Comparison of ENCODE assay signal across 13 cellular contexts in genomic region chr3:71398157-71398836, GRCh38.
DNase-seq lines count a peak whose midpoint lies in the region; ATAC-seq and TF ChIP-seq lines count a peak whose summit lies in the region.
"Had no signal": no experiment of that assay in that cellular context is flagged by ENCODE, and none has a peak within 500 bp of the region (broad histone marks: within the 10 kb centered on the region; RNA-seq: fewer than 3 reads in every experiment).

No MANE protein-coding gene starts in this region.

- TF ChIP-seq POLR2A in uterus (IDR thresholded peaks at IDR 0.05): no peak

- H3K4me1 ChIP-seq in OCI-LY3 (ENCODE audit: low read length) (peaks cover 60% of the 10 kb centered on the region), uterus (no peaks in the 10 kb centered on the region)

- intact Hi-C loops in uterus (cut with DNase I; ENCODE audit: low total_unique reads): loop anchor here (10.0 kb wide), 1 partner anchor 443 kb away; no protein-coding TSS in a partner anchor

- H3K79me2 ChIP-seq in OCI-LY3 (ENCODE audit: low read length): no peaks in the 10 kb centered on the region

- no peaks in the 10 kb centered on the region for H3K36me3 Mint-ChIP-seq in effector memory CD8-positive, alpha-beta T cell (ENCODE audit: insufficient read depth)

- H3K27ac ChIP-seq in OCI-LY3 (ENCODE audit: low read length) (no peak overlapping the region), uterus (no peak overlapping the region)
- H3K27ac ChIP-seq: dorsolateral prefrontal cortex had no signal

- no peak for TF ChIP-seq CTCF in OCI-LY3 (IDR thresholded peaks at IDR 0.05; ENCODE audit: low read depth, low read length)
- no peak for TF ChIP-seq CTCF in uterus (IDR thresholded peaks at IDR 0.05)

- H3K27me3 ChIP-seq in OCI-LY3 (ENCODE audit: low read depth, low read length): peaks cover 87% of the 10 kb centered on the region
- no peaks in the 10 kb centered on the region for H3K27me3 ChIP-seq in uterus
- H3K27me3 ChIP-seq: dorsolateral prefrontal cortex had no signal

- H2AFZ ChIP-seq in OCI-LY3 (ENCODE audit: low read depth, low read length): no peak overlapping the region

- H4K20me1 ChIP-seq in OCI-LY3 (ENCODE audit: insufficient read depth, low read length): peaks cover 3% of the 10 kb centered on the region; the same call in 1 of the 2 replicates

- no peaks in the 10 kb centered on the region for H3K9me3 Mint-ChIP-seq in effector memory CD8-positive, alpha-beta T cell

- peak; percentile 39 for ATAC-seq in effector memory CD8-positive, alpha-beta T cell (replicated peaks)
- ATAC-seq: mucosa of descending colon had no signal

- peaks cover 24 to 43% of the 10 kb centered on the region in 2 donors for H3K4me1 Mint-ChIP-seq in effector memory CD8-positive, alpha-beta T cell (ENCODE audit: low read depth in 2 of 2)

- H3K9ac ChIP-seq in OCI-LY3 (ENCODE audit: low read length): no peak overlapping the region

- H3K36me3 ChIP-seq in OCI-LY3 (replicated peaks; ENCODE audit: low read depth, low read length) (no peaks in the 10 kb centered on the region), uterus (no peaks in the 10 kb centered on the region)

- H3K4me3 Mint-ChIP-seq in effector memory CD8-positive, alpha-beta T cell: peak overlapping the region; percentile 9 to 39

- H3K27ac Mint-ChIP-seq in effector memory CD8-positive, alpha-beta T cell: peak overlapping the region; percentile 12 to 16
- H3K27ac Mint-ChIP-seq: progenitor cell of endocrine pancreas had no signal

- peak overlapping the region; percentile 74 for H3K4me2 ChIP-seq in OCI-LY3 (ENCODE audit: low read length)

- no peaks in the 10 kb centered on the region for H3K27me3 Mint-ChIP-seq in effector memory CD8-positive, alpha-beta T cell
- H3K27me3 Mint-ChIP-seq: progenitor cell of endocrine pancreas had no signal

- peak; percentile 45 for DNase-seq in stimulated activated CD4-positive, alpha-beta T cell treated with anti-CD3 and anti-CD28 coated beads, Interleukin-15, amount 100 ng/mL, for 24 hours
- DNase-seq in stimulated activated CD4-positive, alpha-beta T cell treated with anti-CD3 and anti-CD28 coated beads, Interleukin-2, amount 100 ng/mL, for 48 hours: no peak
- DNase-seq in effector memory CD8-positive, alpha-beta T cell: no peak
- DNase-seq in COLO829 (ENCODE audit: low spot score) (no peak), uterus (no peak), LoVo (ENCODE audit: low spot score) (no peak), kidney tubule cell (ENCODE audit: low spot score) (no peak)
- DNase-seq: amniotic stem cell, C1 segment of cervical spinal cord, dorsolateral prefrontal cortex, mucosa of descending colon had no signal

- no peaks in the 10 kb centered on the region for H3K9me3 ChIP-seq in OCI-LY3 (ENCODE audit: insufficient read depth, low read length)
- H3K9me3 ChIP-seq in uterus: no peaks in the 10 kb centered on the region
- H3K9me3 ChIP-seq: mucosa of descending colon had no signal

- H3K4me3 ChIP-seq in OCI-LY3 (ENCODE audit: low read length) (peak overlapping the region; percentile 49), uterus (no peak overlapping the region)
- H3K4me3 ChIP-seq: dorsolateral prefrontal cortex, mucosa of descending colon had no signal
